Comparison of ENCODE assay signal across 17 cellular contexts in the genomic region with DNA sequence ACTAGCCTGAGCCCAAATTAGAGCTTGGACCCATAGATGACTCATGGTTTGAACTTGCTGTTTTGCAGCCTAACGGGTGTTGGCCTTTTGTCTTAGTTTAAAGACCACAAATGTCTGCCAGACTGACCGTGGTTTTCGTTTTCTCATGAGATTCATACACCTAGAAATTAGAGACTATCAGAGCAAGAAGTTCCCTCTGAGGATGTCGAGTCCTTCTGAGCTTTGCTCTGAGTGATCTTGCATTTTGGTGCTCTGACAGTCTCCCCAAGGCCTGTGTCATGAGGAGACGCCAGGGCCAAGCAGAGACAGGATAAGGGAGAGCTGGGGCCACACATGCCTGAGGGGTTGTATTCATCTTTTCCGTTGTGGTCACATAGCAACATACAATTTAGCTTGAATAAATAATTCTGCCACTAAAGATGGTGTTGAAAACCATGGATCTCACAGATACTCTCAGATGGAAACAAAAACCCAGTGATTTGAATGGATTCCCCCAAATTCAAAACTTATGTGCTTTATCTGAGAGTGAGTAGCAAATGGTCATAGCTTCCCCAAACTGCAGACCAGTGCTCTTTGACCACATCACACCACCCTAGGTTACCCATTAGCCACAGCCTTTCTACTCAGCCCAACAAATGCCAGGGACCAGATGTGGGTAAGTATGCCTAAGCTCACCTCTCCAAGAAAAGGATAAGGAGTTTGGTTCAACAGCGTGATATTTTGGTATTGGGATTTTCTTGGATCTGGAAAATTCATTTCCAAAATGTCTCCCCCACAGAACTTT.
A peak's percentile ranks its signal among the peaks of the same experiment; 100 is the strongest.
DNase-seq lines count a peak whose midpoint lies in the region; ATAC-seq, FAIRE-seq and TF ChIP-seq lines count a peak whose summit lies in the region.
"Had no signal": no experiment of that assay in that cellular context is flagged by ENCODE, and none has a peak within 500 bp of the region (broad histone marks: within the 10 kb centered on the region; RNA-seq: fewer than 3 reads in every experiment).

No MANE protein-coding gene starts in this region.

- no peak overlapping the region for H2BK120ac ChIP-seq in mesenchymal stem cell (ENCODE audit: low read depth, low read length)

- no peak overlapping the region for H2BK5ac ChIP-seq in mesenchymal stem cell (ENCODE audit: low read depth, low read length, poor library complexity, severe bottlenecking)

- H3K4me1 ChIP-seq in astrocyte (ENCODE audit: insufficient read depth, low read length), result no peaks in the 10 kb centered on the region
- peaks cover 12% of the 10 kb centered on the region for H3K4me1 ChIP-seq in mesenchymal stem cell (ENCODE audit: control insufficient read depth, insufficient read depth, low read depth, low read length)
- H3K4me1 ChIP-seq: pancreas had no signal

- TF ChIP-seq CTCF in astrocyte (IDR thresholded peaks at IDR 0.05; ENCODE audit: insufficient read depth, low read depth, low read length), result no peak

- H3K4me2 ChIP-seq in astrocyte (ENCODE audit: low read length) (peak overlapping the region; percentile 0), mesenchymal stem cell (ENCODE audit: low read length, poor library complexity, severe bottlenecking) (no peak overlapping the region)
- H3K4me2 ChIP-seq: hepatocyte had no signal

- H4K20me1 ChIP-seq in astrocyte (ENCODE audit: insufficient read depth, low read length), result no peaks in the 10 kb centered on the region

- H2BK15ac ChIP-seq in mesenchymal stem cell (ENCODE audit: low read depth, poor library complexity, severe bottlenecking), result no peak overlapping the region

- H2AFZ ChIP-seq in astrocyte (ENCODE audit: low read depth, low read length), result peak overlapping the region; percentile 13
- no peak overlapping the region for H2AFZ ChIP-seq in mesenchymal stem cell (ENCODE audit: low read depth, low read length)
- H2AFZ ChIP-seq: hepatocyte had no signal

- H4K8ac ChIP-seq in mesenchymal stem cell (ENCODE audit: low read length), result peak overlapping the region; percentile 4

- peaks cover 20% of the 10 kb centered on the region for H3K4me1 Mint-ChIP-seq in astrocyte (ENCODE audit: low read depth, unreplicated experiment)
- H3K4me1 Mint-ChIP-seq: CD4-positive, alpha-beta memory T cell; stimulated activated naive B cell treated with anti-CD40 and anti-IgM and Interleukin-4, amounts not matched to agents 10 μg/mL and 1 μg/mL and 100 μg/mL, for 72 hours; WTC11 had no signal

- H3K27ac ChIP-seq in astrocyte (ENCODE audit: low read depth, low read length), result no peak overlapping the region
- peak overlapping the region; percentile 64 for H3K27ac ChIP-seq in mesenchymal stem cell (ENCODE audit: low read length, poor library complexity, severe bottlenecking)
- H3K27ac ChIP-seq: hepatocyte, pancreas had no signal

- H3K9me3 Mint-ChIP-seq in astrocyte (ENCODE audit: unreplicated experiment), result peaks cover 2% of the 10 kb centered on the region

- no peak overlapping the region for H3K4ac ChIP-seq in mesenchymal stem cell (ENCODE audit: low read depth in 1 of 2, low read length in 2 of 2)

- H3K4me3 ChIP-seq in astrocyte (ENCODE audit: insufficient read depth, low read depth, low read length) (no peak overlapping the region), mesenchymal stem cell (ENCODE audit: insufficient read depth in 1 of 2, low read depth in 1 of 2, low read length in 2 of 2) (no peak overlapping the region)
- H3K4me3 ChIP-seq: hepatocyte, pancreas had no signal

- TF ChIP-seq POLR2A in H54 (IDR thresholded peaks at IDR 0.05; ENCODE audit: low read depth, low read length), result peak; percentile 25; the same call in 1 of the 2 replicates

- no peak overlapping the region for H3K4me3 Mint-ChIP-seq in astrocyte (ENCODE audit: unreplicated experiment)
- H3K4me3 Mint-ChIP-seq: CD4-positive, alpha-beta memory T cell; effector memory CD8-positive, alpha-beta T cell; stimulated activated naive B cell treated with anti-CD40 and anti-IgM and Interleukin-4, amounts not matched to agents 10 μg/mL and 1 μg/mL and 100 μg/mL, for 72 hours; WTC11 had no signal

- no peak overlapping the region for H3K9ac ChIP-seq in astrocyte (ENCODE audit: low read length)
- H3K9ac ChIP-seq in mesenchymal stem cell (ENCODE audit: low read length), result peak overlapping the region; percentile 40

- H3K79me1 ChIP-seq in mesenchymal stem cell (replicated peaks; ENCODE audit: low read length, poor library complexity, severe bottlenecking), result no peaks in the 10 kb centered on the region

- H3K14ac ChIP-seq in mesenchymal stem cell (ENCODE audit: low read length in 2 of 2), result no peak overlapping the region

- no peak for ATAC-seq in GM21619 (IDR thresholded peaks at IDR 0.05; ENCODE audit: unreplicated experiment)
- ATAC-seq: effector memory CD8-positive, alpha-beta T cell; pancreas; stimulated activated naive B cell treated with anti-CD40 and anti-IgM and Interleukin-4, amounts not matched to agents 10 μg/mL and 1 μg/mL and 100 μg/mL, for 72 hours had no signal

- no peak overlapping the region for H4K91ac ChIP-seq in mesenchymal stem cell (ENCODE audit: low read length)

- H3K18ac ChIP-seq in mesenchymal stem cell (ENCODE audit: low read depth in 1 of 2, low read length in 2 of 2), result peak overlapping the region in 1 of 2 experiments; percentile 14

- H3K36me3 ChIP-seq in astrocyte (ENCODE audit: insufficient read depth, low read length) (no peaks in the 10 kb centered on the region), mesenchymal stem cell (ENCODE audit: control insufficient read depth in 1 of 2, insufficient read depth in 2 of 2, low read depth in 1 of 2, low read length in 2 of 2) (no peaks in the 10 kb centered on the region)
- H3K36me3 ChIP-seq: pancreas had no signal

- 83% methylated on average over 6 of the region's 7 CpGs for WGBS in mesenchymal stem cell

- peak; percentile 50 for FAIRE-seq in H54 (lab: Jason Lieb, UNC)
- FAIRE-seq in astrocyte (lab: Jason Lieb, UNC), result peak; percentile 84
- FAIRE-seq: pancreas had no signal

- H3K27ac Mint-ChIP-seq in astrocyte (ENCODE audit: unreplicated experiment), result peak overlapping the region; percentile 73
- H3K27ac Mint-ChIP-seq: CD4-positive, alpha-beta memory T cell; effector memory CD8-positive, alpha-beta T cell; stimulated activated naive B cell treated with anti-CD40 and anti-IgM and Interleukin-4, amounts not matched to agents 10 μg/mL and 1 μg/mL and 100 μg/mL, for 72 hours; WTC11 had no signal

- peak; percentile 96 for DNase-seq in Daoy (ENCODE audit: low read depth)
- DNase-seq in H54 (ENCODE audit: insufficient read length, low spot score), result peak; percentile 27
- peak; percentile 59 for DNase-seq in astrocyte (ENCODE audit: low read depth)
- peak; percentile 13 for DNase-seq in mesenchymal stem cell
- DNase-seq in NCI-H748 (lab: John Stamatoyannopoulos, UW; ENCODE audit: unreplicated experiment), result no peak
- no peak for DNase-seq in HT-29 (ENCODE audit: low spot score)
- no peak for DNase-seq in NCI-H510A (lab: John Stamatoyannopoulos, UW)
- DNase-seq: activated T-cell treated with anti-CD3 and anti-CD28 coated beads, Interleukin-2, amount 50 U/mL, for 1 hour; amygdala; CD4-positive, alpha-beta memory T cell; effector memory CD8-positive, alpha-beta T cell; pancreas; stimulated activated CD4-positive, alpha-beta T cell treated with anti-CD3 and anti-CD28 coated beads, Interleukin-2, amount 100 ng/mL, for 24 hours; stimulated activated naive B cell treated with anti-CD40 and anti-IgM and Interleukin-4, amounts not matched to agents 10 μg/mL and 1 μg/mL and 100 μg/mL, for 72 hours had no signal

- peak overlapping the region in 1 of 2 experiments; percentile 54 for H2BK12ac ChIP-seq in mesenchymal stem cell (ENCODE audit: low read length in 2 of 2)

- no peak overlapping the region for H2AK5ac ChIP-seq in mesenchymal stem cell (ENCODE audit: low read length, severe bottlenecking)

- H3K79me2 ChIP-seq in astrocyte (ENCODE audit: insufficient read depth, low read length), result no peaks in the 10 kb centered on the region
- H3K79me2 ChIP-seq: hepatocyte had no signal

- no peaks in the 10 kb centered on the region for H3K36me3 Mint-ChIP-seq in astrocyte (ENCODE audit: low read depth, unreplicated experiment)
- H3K36me3 Mint-ChIP-seq: CD4-positive, alpha-beta memory T cell; stimulated activated naive B cell treated with anti-CD40 and anti-IgM and Interleukin-4, amounts not matched to agents 10 μg/mL and 1 μg/mL and 100 μg/mL, for 72 hours; WTC11 had no signal

- H3K27me3 Mint-ChIP-seq in astrocyte (ENCODE audit: low read depth, unreplicated experiment), result no peaks in the 10 kb centered on the region
- H3K27me3 Mint-ChIP-seq: CD4-positive, alpha-beta memory T cell; effector memory CD8-positive, alpha-beta T cell; stimulated activated naive B cell treated with anti-CD40 and anti-IgM and Interleukin-4, amounts not matched to agents 10 μg/mL and 1 μg/mL and 100 μg/mL, for 72 hours had no signal

- H3K23ac ChIP-seq in mesenchymal stem cell (ENCODE audit: low read length in 2 of 2), result no peak overlapping the region

- H3K27me3 ChIP-seq in astrocyte (ENCODE audit: insufficient read depth, low read length) (no peaks in the 10 kb centered on the region), mesenchymal stem cell (ENCODE audit: control insufficient read depth in 1 of 2, insufficient read depth in 1 of 2, low read length in 2 of 2) (no peaks in the 10 kb centered on the region)
- H3K27me3 ChIP-seq: hepatocyte, pancreas had no signal

- H3K9me3 ChIP-seq in astrocyte (ENCODE audit: insufficient read depth, low read depth, low read length) (no peaks in the 10 kb centered on the region), mesenchymal stem cell (ENCODE audit: control insufficient read depth, low read length) (no peaks in the 10 kb centered on the region)
- H3K9me3 ChIP-seq: pancreas had no signal

Comparison
In these comparisons a context has a peak if more than half of its experiments do, and no peak if none do; other contexts are left out.
1. DNase-seq: peak in Daoy (single experiment), H54 (single experiment), astrocyte (single experiment) and mesenchymal stem cell (single experiment); none in NCI-H748 (single experiment), HT-29 (single experiment) and NCI-H510A (single experiment).